ENCODE assay signal across 1 cellular context in the genomic region with DNA sequence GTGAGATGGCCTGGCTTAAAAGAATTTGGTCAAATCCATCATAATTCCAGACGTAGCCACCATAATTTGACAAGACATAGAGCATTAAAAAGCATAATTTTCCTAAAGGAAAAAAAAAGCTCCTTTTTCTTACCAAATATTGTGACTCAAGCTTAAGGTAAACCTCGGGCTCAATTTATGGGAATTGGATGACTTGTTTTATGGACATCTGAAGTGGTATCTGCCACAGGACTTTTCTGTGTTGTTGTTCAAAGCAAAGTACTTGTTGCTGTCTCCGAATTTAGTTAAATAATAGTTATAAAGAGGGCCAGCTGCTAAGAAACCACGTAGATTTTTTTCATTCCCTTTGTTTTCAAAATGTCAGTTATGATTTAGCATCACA.
TF ChIP-seq lines count a peak whose summit lies in the region.

No MANE protein-coding gene starts in this region.

TF ChIP-seq in A549, 52 proteins besides CTCF, POLR2A, EP300 and RAD21 (continued from another document):
- TF ChIP-seq, protein P1, sequence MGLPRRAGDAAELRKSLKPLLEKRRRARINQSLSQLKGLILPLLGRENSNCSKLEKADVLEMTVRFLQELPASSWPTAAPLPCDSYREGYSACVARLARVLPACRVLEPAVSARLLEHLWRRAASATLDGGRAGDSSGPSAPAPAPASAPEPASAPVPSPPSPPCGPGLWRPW (IDR thresholded peaks at IDR 0.05): no peak
